In the genomic region with DNA sequence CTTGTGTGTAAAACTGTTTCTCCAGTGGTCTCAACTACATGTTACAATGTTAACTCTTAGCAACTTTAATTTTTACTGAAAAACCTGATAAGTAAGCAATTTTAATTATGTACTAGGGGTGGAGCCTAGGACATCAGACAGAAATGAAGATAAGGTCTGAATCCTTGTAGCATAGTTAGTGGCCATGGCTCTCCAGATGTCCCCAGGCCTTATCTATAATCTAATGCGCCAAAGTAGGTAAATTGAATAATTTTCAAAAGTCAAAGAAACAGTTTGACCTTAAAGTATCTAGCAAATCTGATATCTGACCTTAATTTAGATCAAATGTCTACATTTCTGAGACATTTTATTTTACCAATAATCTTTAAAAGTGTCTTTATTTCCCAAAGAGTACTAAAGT, we compare ENCODE assay signal across 1 cellular context.
TF ChIP-seq lines count a peak whose summit lies in the region.

No MANE protein-coding gene starts in this region.

TF ChIP-seq in SK-N-SH treated with all-trans-retinoic acid at 6 μM for 48 hours, 23 proteins besides CTCF, POLR2A, EP300 and RAD21 (continued from another document):
- TF ChIP-seq ZFP3 (CRISPR knock-in tag; IDR thresholded peaks at IDR 0.05): no peak
- no peak for TF ChIP-seq ARNTL (CRISPR knock-in tag; IDR thresholded peaks at IDR 0.05; ENCODE audit: borderline replicate concordance, low read depth)
- peak; percentile 88 for TF ChIP-seq TCF4 (CRISPR knock-in tag; IDR thresholded peaks at IDR 0.05; ENCODE audit: borderline replicate concordance)
TF ChIP-seq in SK-N-SH treated with all-trans-retinoic acid at 6 μM for 48 hours: peak in this region for 2.
